13 cellular contexts compared by ENCODE assay signal in the genomic region with DNA sequence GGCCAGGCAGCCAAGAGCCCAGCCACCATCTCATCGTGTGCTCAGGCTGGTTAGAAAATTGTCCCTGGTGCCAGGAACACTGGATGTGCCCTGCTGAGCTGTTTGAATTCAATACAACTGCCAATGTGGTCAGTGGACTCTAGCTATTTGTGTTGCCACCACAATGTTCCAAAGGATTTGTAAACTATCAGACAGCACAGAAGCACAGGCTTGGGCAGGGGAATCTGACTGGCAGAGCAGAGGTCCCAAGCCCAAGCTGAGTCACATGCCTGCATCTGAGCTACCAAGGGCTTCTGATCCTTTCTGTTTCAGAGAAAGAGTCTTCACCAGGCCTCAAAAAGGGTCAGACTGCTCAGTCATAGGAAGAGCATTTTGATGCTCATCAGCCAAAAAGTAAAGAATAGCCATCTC.
DNase-seq lines count a peak whose midpoint lies in the region; ATAC-seq and TF ChIP-seq lines count a peak whose summit lies in the region.
"Had no signal": no experiment of that assay in that cellular context is flagged by ENCODE, and none has a peak within 500 bp of the region (broad histone marks: within the 10 kb centered on the region; RNA-seq: fewer than 3 reads in every experiment).

No MANE protein-coding gene starts in this region.

- intact Hi-C loops in activated T-helper 2 cell treated with anti-CD3 and anti-CD28 coated beads, Interferon-gamma antibody, Interleukin-2, Interleukin-4, amounts not matched to agents 10 μg/mL and 5 μg/mL and 100 μg/mL, durations not matched to agents 14 hours and 24 hours and 36 hours (cut with micrococcal nuclease) = no loop called here
- intact Hi-C loops in natural killer cell (cut with micrococcal nuclease) = no loop called here

- H3K4me1 Mint-ChIP-seq in neural crest cell (peaks cover 49% of the 10 kb centered on the region), natural killer cell (no peaks in the 10 kb centered on the region)
- no peaks in the 10 kb centered on the region for H3K4me1 Mint-ChIP-seq in activated T-helper 2 cell treated with anti-CD3 and anti-CD28 coated beads, Interferon-gamma antibody, Interleukin-2, Interleukin-4, amounts not matched to agents 10 μg/mL and 5 μg/mL and 100 μg/mL, durations not matched to agents 14 hours and 24 hours and 36 hours (ENCODE audit: low read depth)
- H3K4me1 Mint-ChIP-seq: naive B cell had no signal

- no peak for ATAC-seq in GM21360 (IDR thresholded peaks at IDR 0.05; ENCODE audit: unreplicated experiment)
- no peak for ATAC-seq in HG02642 (IDR thresholded peaks at IDR 0.05; ENCODE audit: poor library complexity, unreplicated experiment)
- ATAC-seq in natural killer cell = no peak

- H3K4me3 Mint-ChIP-seq in neural crest cell = no peak overlapping the region
- no peak overlapping the region for H3K4me3 Mint-ChIP-seq in activated T-helper 2 cell treated with anti-CD3 and anti-CD28 coated beads, Interferon-gamma antibody, Interleukin-2, Interleukin-4, amounts not matched to agents 10 μg/mL and 5 μg/mL and 100 μg/mL, durations not matched to agents 14 hours and 24 hours and 36 hours (ENCODE audit: low read depth)
- H3K4me3 Mint-ChIP-seq in natural killer cell = no peak overlapping the region
- H3K4me3 Mint-ChIP-seq: naive B cell had no signal

- H3K27ac Mint-ChIP-seq in neural crest cell (ENCODE audit: unreplicated experiment) (peak overlapping the region; percentile 87), natural killer cell (no peak overlapping the region)
- H3K27ac Mint-ChIP-seq in activated T-helper 2 cell treated with anti-CD3 and anti-CD28 coated beads, Interferon-gamma antibody, Interleukin-2, Interleukin-4, amounts not matched to agents 10 μg/mL and 5 μg/mL and 100 μg/mL, durations not matched to agents 14 hours and 24 hours and 36 hours = no peak overlapping the region
- H3K27ac Mint-ChIP-seq: naive B cell had no signal

- no peak for TF ChIP-seq CTCF in neural crest cell (conservative IDR thresholded peaks at IDR 0.05)
- no peak for TF ChIP-seq CTCF in natural killer cell (IDR thresholded peaks at IDR 0.05)

- H3K9me3 Mint-ChIP-seq in neural crest cell (peaks cover 6% of the 10 kb centered on the region), natural killer cell (peaks cover 7 to 16% of the 10 kb centered on the region in 2 donors)
- H3K9me3 Mint-ChIP-seq in activated T-helper 2 cell treated with anti-CD3 and anti-CD28 coated beads, Interferon-gamma antibody, Interleukin-2, Interleukin-4, amounts not matched to agents 10 μg/mL and 5 μg/mL and 100 μg/mL, durations not matched to agents 14 hours and 24 hours and 36 hours = no peaks in the 10 kb centered on the region

- H3K27me3 Mint-ChIP-seq in neural crest cell (ENCODE audit: low read depth) (no peaks in the 10 kb centered on the region), natural killer cell (ENCODE audit: low read depth in 2 of 2) (no peaks in the 10 kb centered on the region)
- no peaks in the 10 kb centered on the region for H3K27me3 Mint-ChIP-seq in activated T-helper 2 cell treated with anti-CD3 and anti-CD28 coated beads, Interferon-gamma antibody, Interleukin-2, Interleukin-4, amounts not matched to agents 10 μg/mL and 5 μg/mL and 100 μg/mL, durations not matched to agents 14 hours and 24 hours and 36 hours (ENCODE audit: low read depth)
- H3K27me3 Mint-ChIP-seq: naive B cell had no signal

- DNase-seq in C1 segment of cervical spinal cord (lab: John Stamatoyannopoulos, UW) (peak in 8 of 14 donors; percentile 9 to 67 (median 30)), NCI-H69 (lab: John Stamatoyannopoulos, UW) (peak; percentile 83), fibroblast of peridontal ligament (ENCODE audit: extremely low read depth) (peak; percentile 71), neural crest cell (ENCODE audit: low read depth, low spot score) (no peak), natural killer cell (no peak)
- DNase-seq in activated T-helper 2 cell treated with anti-CD3 and anti-CD28 coated beads, Interferon-gamma antibody, Interleukin-2, Interleukin-4, amounts not matched to agents 10 μg/mL and 5 μg/mL and 100 μg/mL, durations not matched to agents 14 hours and 24 hours and 36 hours (ENCODE audit: low spot score) = no peak
- DNase-seq: activated CD8-positive, alpha-beta memory T cell treated with anti-CD3 and anti-CD28 coated beads, Interleukin-2, amount 50 U/mL, for 48 hours; amniotic stem cell; naive B cell; SHP77; stimulated activated CD8-positive, alpha-beta memory T cell treated with anti-CD3 and anti-CD28 coated beads, Interleukin-4, amount 100 ng/mL, for 48 hours had no signal

- peaks cover 3% of the 10 kb centered on the region for H3K36me3 Mint-ChIP-seq in neural crest cell (ENCODE audit: low read depth)
- H3K36me3 Mint-ChIP-seq in activated T-helper 2 cell treated with anti-CD3 and anti-CD28 coated beads, Interferon-gamma antibody, Interleukin-2, Interleukin-4, amounts not matched to agents 10 μg/mL and 5 μg/mL and 100 μg/mL, durations not matched to agents 14 hours and 24 hours and 36 hours (ENCODE audit: low read depth) = no peaks in the 10 kb centered on the region
- H3K36me3 Mint-ChIP-seq in natural killer cell = no peaks in the 10 kb centered on the region
- H3K36me3 Mint-ChIP-seq: naive B cell had no signal

Comparison
In these comparisons a context has a peak if more than half of its experiments do, and no peak if none do; other contexts are left out.
1. DNase-seq: peak in C1 segment of cervical spinal cord (8 of 14), NCI-H69 (single experiment) and fibroblast of peridontal ligament (single experiment); none in neural crest cell (single experiment), activated T-helper 2 cell treated with anti-CD3 and anti-CD28 coated beads, Interferon-gamma antibody, Interleukin-2, Interleukin-4, amounts not matched to agents 10 μg/mL and 5 μg/mL and 100 μg/mL, durations not matched to agents 14 hours and 24 hours and 36 hours (single experiment) and natural killer cell (single experiment).